11 cellular contexts compared by ENCODE assay signal in genomic region chr1:11158720-11159321, GRCh38. TPM values are rescaled to one million over a fixed set of nuclear protein-coding genes. Genes with fewer than 3 reads are reported as not detected.
A peak's percentile ranks its signal among the peaks of the same experiment; 100 is the strongest.
DNase-seq lines count a peak whose midpoint lies in the region; ATAC-seq and TF ChIP-seq lines count a peak whose summit lies in the region.
"Had no signal": no experiment of that assay in that cellular context is flagged by ENCODE, and none has a peak within 500 bp of the region (broad histone marks: within the 10 kb centered on the region; RNA-seq: fewer than 3 reads in every experiment).

No MANE protein-coding gene starts in this region.

- H3K36me3 Mint-ChIP-seq in T-helper 17 cell (ENCODE audit: low read depth) (peaks cover 10% of the 10 kb centered on the region), progenitor cell of endocrine pancreas (ENCODE audit: insufficient read depth) (peaks cover 27% of the 10 kb centered on the region)

- no peaks in the 10 kb centered on the region for H3K9me3 Mint-ChIP-seq in progenitor cell of endocrine pancreas (ENCODE audit: low read depth)
- H3K9me3 Mint-ChIP-seq: activated naive CD4-positive, alpha-beta T cell treated with anti-CD3 and anti-CD28 coated beads, Interleukin-2, amount 50 U/mL, for 24 hours had no signal

- H3K27me3 Mint-ChIP-seq in T-helper 17 cell: no peaks in the 10 kb centered on the region
- no peaks in the 10 kb centered on the region for H3K27me3 Mint-ChIP-seq in progenitor cell of endocrine pancreas
- H3K27me3 Mint-ChIP-seq: activated naive CD4-positive, alpha-beta T cell treated with anti-CD3 and anti-CD28 coated beads, Interleukin-2, amount 50 U/mL, for 24 hours had no signal

- H3K4me1 Mint-ChIP-seq in T-helper 17 cell (peaks cover 20% of the 10 kb centered on the region), progenitor cell of endocrine pancreas (ENCODE audit: low read depth) (no peaks in the 10 kb centered on the region)

- no peak overlapping the region for H3K4me3 ChIP-seq in fibroblast of the aortic adventitia (ENCODE audit: low read depth, low read length)

- ATAC-seq in T-helper 17 cell: no peak

- DNase-seq in HCEC 1CT (peak; percentile 97), T-helper 17 cell (no peak), fibroblast of the aortic adventitia (ENCODE audit: low read depth) (peak; percentile 97), smooth muscle cell of the brain vasculature (ENCODE audit: low read depth, low spot score) (peak; percentile 45), DMS153 treated with DMSO at 0.1 percent for 48 hours (lab: John Stamatoyannopoulos, UW; ENCODE audit: unreplicated experiment) (no peak), medulla oblongata (ENCODE audit: extremely low spot score) (no peak), progenitor cell of endocrine pancreas (ENCODE audit: low spot score, unreplicated experiment) (no peak)
- DNase-seq: KBM-7 had no signal

- TF ChIP-seq CTCF in fibroblast of the aortic adventitia (IDR thresholded peaks at IDR 0.05; ENCODE audit: insufficient read depth, low read length) (no peak), progenitor cell of endocrine pancreas (IDR thresholded peaks at IDR 0.05; ENCODE audit: unreplicated experiment) (no peak)

- H3K4me3 Mint-ChIP-seq in T-helper 17 cell (no peak overlapping the region), progenitor cell of endocrine pancreas (ENCODE audit: low read depth) (no peak overlapping the region)
- H3K4me3 Mint-ChIP-seq: activated naive CD4-positive, alpha-beta T cell treated with anti-CD3 and anti-CD28 coated beads, Interleukin-2, amount 50 U/mL, for 24 hours had no signal

- H3K27ac Mint-ChIP-seq in T-helper 17 cell (peak overlapping the region; percentile 27), progenitor cell of endocrine pancreas (no peak overlapping the region)
- H3K27ac Mint-ChIP-seq: activated naive CD4-positive, alpha-beta T cell treated with anti-CD3 and anti-CD28 coated beads, Interleukin-2, amount 50 U/mL, for 24 hours had no signal

- no peaks in the 10 kb centered on the region for H3K9me3 ChIP-seq in T-helper 17 cell (ENCODE audit: control insufficient read depth, low read length, poor library complexity, severe bottlenecking)

RNA-seq across cellular contexts. Expression of gene ANGPTL7, which starts 30.3 kb away (rescaled TPM):
- not detected for total RNA-seq in T-helper 17 cell
- total RNA-seq in fibroblast of the aortic adventitia (ENCODE audit: low replicate concordance): under 0.01 and 0.65 TPM in 2 replicates
- total RNA-seq in progenitor cell of endocrine pancreas: not detected in 2 replicates
- total RNA-seq: H1; T-helper 1 cell treated with Interleukin-12 subunit alpha and Interleukin-12 subunit beta and Interleukin-4 antibody, amounts not matched to agents 30 ng/mL and 1 ng/mL, for 36 hours had no signal

RNA-seq across cellular contexts. Expression of gene EXOSC10, which starts 59.2 kb away (rescaled TPM):
- 10 to 100 TPM; 73.8 to 82.7 TPM for total RNA-seq in T-helper 17 cell
- 63.6 and 64.6 TPM in 2 replicates for total RNA-seq in fibroblast of the aortic adventitia (ENCODE audit: low replicate concordance)
- 95.4 and 104 TPM in 2 replicates for total RNA-seq in progenitor cell of endocrine pancreas

Comparison
In these comparisons a context has a peak if more than half of its experiments do, and no peak if none do; other contexts are left out.
1. DNase-seq: peak in HCEC 1CT (single experiment), fibroblast of the aortic adventitia (single experiment) and smooth muscle cell of the brain vasculature (single experiment); none in T-helper 17 cell (0 of 3), DMS153 treated with DMSO at 0.1 percent for 48 hours (single experiment), medulla oblongata (single experiment) and progenitor cell of endocrine pancreas (single experiment).